In the genomic region with DNA sequence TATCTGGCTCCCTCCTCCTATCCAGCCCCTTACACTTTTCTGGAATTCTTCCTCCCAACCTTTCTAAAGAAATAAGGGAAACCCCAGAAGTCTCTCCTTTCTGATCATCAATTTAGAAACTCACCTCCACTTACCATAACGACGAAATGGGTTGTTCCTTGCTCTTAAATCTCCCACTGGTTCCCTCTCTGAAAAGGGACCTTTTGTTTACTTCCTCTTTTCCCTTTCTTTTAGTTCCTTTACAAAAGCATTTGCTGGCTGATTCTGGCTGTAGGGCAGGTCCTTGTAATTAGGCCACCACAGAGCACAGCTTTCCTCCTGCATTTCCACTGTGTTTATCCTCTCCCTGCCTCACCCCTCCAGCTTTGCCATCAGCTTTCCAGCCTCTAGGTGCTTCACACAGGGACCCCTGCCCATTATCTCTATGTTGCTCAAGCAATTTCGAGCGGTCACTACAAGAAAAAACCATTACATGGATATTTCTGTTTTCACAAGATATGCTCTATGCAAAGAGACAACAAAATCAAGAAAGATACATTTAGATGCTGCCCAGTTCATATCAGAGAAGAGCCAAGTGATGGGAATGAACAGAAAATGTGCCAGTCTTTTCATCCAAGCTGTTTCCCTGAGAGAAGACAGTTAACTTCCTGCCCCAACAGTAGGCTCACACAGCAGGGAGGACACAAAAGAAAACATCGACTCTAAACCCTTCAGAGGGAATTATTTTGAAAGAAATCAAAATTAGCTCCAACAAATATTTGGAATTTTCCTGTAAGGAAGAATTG, we compare ENCODE assay signal across 1 cellular context.
TF ChIP-seq lines count a peak whose summit lies in the region.

No MANE protein-coding gene starts in this region.

TF ChIP-seq in GM23338, 12 proteins besides CTCF, POLR2A, EP300 and RAD21 (continued from another document):
- TF ChIP-seq, protein P1, sequence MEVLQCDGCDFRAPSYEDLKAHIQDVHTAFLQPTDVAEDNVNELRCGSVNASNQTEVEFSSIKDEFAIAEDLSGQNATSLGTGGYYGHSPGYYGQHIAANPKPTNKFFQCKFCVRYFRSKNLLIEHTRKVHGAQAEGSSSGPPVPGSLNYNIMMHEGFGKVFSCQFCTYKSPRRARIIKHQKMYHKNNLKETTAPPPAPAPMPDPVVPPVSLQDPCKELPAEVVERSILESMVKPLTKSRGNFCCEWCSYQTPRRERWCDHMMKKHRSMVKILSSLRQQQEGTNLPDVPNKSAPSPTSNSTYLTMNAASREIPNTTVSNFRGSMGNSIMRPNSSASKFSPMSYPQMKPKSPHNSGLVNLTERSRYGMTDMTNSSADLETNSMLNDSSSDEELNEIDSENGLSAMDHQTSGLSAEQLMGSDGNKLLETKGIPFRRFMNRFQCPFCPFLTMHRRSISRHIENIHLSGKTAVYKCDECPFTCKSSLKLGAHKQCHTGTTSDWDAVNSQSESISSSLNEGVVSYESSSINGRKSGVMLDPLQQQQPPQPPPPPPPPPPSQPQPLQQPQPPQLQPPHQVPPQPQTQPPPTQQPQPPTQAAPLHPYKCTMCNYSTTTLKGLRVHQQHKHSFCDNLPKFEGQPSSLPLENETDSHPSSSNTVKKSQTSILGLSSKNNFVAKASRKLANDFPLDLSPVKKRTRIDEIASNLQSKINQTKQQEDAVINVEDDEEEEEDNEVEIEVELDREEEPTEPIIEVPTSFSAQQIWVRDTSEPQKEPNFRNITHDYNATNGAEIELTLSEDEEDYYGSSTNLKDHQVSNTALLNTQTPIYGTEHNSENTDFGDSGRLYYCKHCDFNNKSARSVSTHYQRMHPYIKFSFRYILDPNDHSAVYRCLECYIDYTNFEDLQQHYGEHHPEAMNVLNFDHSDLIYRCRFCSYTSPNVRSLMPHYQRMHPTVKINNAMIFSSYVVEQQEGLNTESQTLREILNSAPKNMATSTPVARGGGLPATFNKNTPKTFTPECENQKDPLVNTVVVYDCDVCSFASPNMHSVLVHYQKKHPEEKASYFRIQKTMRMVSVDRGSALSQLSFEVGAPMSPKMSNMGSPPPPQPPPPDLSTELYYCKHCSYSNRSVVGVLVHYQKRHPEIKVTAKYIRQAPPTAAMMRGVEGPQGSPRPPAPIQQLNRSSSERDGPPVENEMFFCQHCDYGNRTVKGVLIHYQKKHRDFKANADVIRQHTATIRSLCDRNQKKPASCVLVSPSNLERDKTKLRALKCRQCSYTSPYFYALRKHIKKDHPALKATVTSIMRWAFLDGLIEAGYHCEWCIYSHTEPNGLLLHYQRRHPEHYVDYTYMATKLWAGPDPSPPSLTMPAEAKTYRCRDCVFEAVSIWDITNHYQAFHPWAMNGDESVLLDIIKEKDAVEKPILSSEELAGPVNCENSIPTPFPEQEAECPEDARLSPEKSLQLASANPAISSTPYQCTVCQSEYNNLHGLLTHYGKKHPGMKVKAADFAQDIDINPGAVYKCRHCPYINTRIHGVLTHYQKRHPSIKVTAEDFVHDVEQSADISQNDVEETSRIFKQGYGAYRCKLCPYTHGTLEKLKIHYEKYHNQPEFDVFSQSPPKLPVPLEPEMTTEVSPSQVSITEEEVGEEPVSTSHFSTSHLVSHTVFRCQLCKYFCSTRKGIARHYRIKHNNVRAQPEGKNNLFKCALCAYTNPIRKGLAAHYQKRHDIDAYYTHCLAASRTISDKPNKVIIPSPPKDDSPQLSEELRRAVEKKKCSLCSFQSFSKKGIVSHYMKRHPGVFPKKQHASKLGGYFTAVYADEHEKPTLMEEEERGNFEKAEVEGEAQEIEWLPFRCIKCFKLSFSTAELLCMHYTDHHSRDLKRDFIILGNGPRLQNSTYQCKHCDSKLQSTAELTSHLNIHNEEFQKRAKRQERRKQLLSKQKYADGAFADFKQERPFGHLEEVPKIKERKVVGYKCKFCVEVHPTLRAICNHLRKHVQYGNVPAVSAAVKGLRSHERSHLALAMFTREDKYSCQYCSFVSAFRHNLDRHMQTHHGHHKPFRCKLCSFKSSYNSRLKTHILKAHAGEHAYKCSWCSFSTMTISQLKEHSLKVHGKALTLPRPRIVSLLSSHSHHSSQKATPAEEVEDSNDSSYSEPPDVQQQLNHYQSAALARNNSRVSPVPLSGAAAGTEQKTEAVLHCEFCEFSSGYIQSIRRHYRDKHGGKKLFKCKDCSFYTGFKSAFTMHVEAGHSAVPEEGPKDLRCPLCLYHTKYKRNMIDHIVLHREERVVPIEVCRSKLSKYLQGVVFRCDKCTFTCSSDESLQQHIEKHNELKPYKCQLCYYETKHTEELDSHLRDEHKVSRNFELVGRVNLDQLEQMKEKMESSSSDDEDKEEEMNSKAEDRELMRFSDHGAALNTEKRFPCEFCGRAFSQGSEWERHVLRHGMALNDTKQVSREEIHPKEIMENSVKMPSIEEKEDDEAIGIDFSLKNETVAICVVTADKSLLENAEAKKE (CRISPR knock-in tag; IDR thresholded peaks at IDR 0.05), result no peak
- TF ChIP-seq POLR2AphosphoS5 (IDR thresholded peaks at IDR 0.05; ENCODE audit: low read depth), result no peak
- TF ChIP-seq EZH2 (IDR thresholded peaks at IDR 0.05; ENCODE audit: low read depth, unreplicated experiment), result no peak
- TF ChIP-seq ZNF114 (CRISPR knock-in tag; IDR thresholded peaks at IDR 0.05), result no peak
- TF ChIP-seq CREB1 (CRISPR knock-in tag; IDR thresholded peaks at IDR 0.05; ENCODE audit: low read depth), result no peak
- no peak for TF ChIP-seq STAT1 (IDR thresholded peaks at IDR 0.05; ENCODE audit: unreplicated experiment)
- TF ChIP-seq ZNF331 (CRISPR knock-in tag; IDR thresholded peaks at IDR 0.05; ENCODE audit: low read depth), result no peak
- no peak for TF ChIP-seq NANOG (IDR thresholded peaks at IDR 0.05; ENCODE audit: borderline replicate concordance)
